Comparison of ENCODE assay signal across 10 cellular contexts in genomic region chr11:105100206-105100605, GRCh38. TPM values are rescaled to one million over a fixed set of nuclear protein-coding genes. Genes with fewer than 3 reads are reported as not detected.
DNase-seq lines count a peak whose midpoint lies in the region; ATAC-seq, FAIRE-seq and TF ChIP-seq lines count a peak whose summit lies in the region.
"Had no signal": no experiment of that assay in that cellular context is flagged by ENCODE, and none has a peak within 500 bp of the region (broad histone marks: within the 10 kb centered on the region; RNA-seq: fewer than 3 reads in every experiment).

No MANE protein-coding gene starts in this region.

- H3K4me3 ChIP-seq in small intestine (ENCODE audit: low read depth in 1 of 2, low read length in 2 of 2) (no peak overlapping the region), colonic mucosa (no peak overlapping the region)

- FAIRE-seq in small intestine (lab: Jason Lieb, UNC), result no peak

- no peak overlapping the region for H3K9ac ChIP-seq in colonic mucosa (ENCODE audit: low read depth in 2 of 2, low read length in 2 of 2)

- peaks cover under 1 to 3% (median 2%) of the 10 kb centered on the region in 3 donors for H3K9me3 Mint-ChIP-seq in T-cell
- H3K9me3 Mint-ChIP-seq in dendritic cell treated with granulocyte-macrophage colony-stimulating factor and Interleukin-4, amounts not matched to agents 40 ng/mL and 50 ng/mL, for 4 days, result peaks cover 8% of the 10 kb centered on the region

- no peaks in the 10 kb centered on the region for H3K4me1 ChIP-seq in small intestine (ENCODE audit: control insufficient read depth in 2 of 2, insufficient read depth in 1 of 2, low read depth in 1 of 2, low read length in 1 of 2)
- no peaks in the 10 kb centered on the region for H3K4me1 ChIP-seq in colonic mucosa

- WGBS in small intestine, 3 donors, result 59 to 81% (median 61%) methylated on average over 7 of the region's 7 CpGs

- H3K27me3 Mint-ChIP-seq in T-cell, result no peaks in the 10 kb centered on the region
- no peaks in the 10 kb centered on the region for H3K27me3 Mint-ChIP-seq in dendritic cell treated with granulocyte-macrophage colony-stimulating factor and Interleukin-4, amounts not matched to agents 40 ng/mL and 50 ng/mL, for 4 days

- peak overlapping the region; percentile 79 to 95 for H3K27ac Mint-ChIP-seq in T-cell
- H3K27ac Mint-ChIP-seq in dendritic cell treated with granulocyte-macrophage colony-stimulating factor and Interleukin-4, amounts not matched to agents 40 ng/mL and 50 ng/mL, for 4 days, result peak overlapping the region; percentile 60

- TF ChIP-seq CTCF in colonic mucosa (IDR thresholded peaks at IDR 0.05), result no peak

- no peaks in the 10 kb centered on the region for H3K36me3 Mint-ChIP-seq in T-cell
- no peaks in the 10 kb centered on the region for H3K36me3 Mint-ChIP-seq in dendritic cell treated with granulocyte-macrophage colony-stimulating factor and Interleukin-4, amounts not matched to agents 40 ng/mL and 50 ng/mL, for 4 days (ENCODE audit: low read depth)

- intact Hi-C loops in dendritic cell treated with granulocyte-macrophage colony-stimulating factor and Interleukin-4, amounts not matched to agents 40 ng/mL and 50 ng/mL, for 4 days (cut with micrococcal nuclease), result no loop called here
- intact Hi-C loops in colonic mucosa (cut with DNase I), result no loop called here

- H3K9me3 ChIP-seq in small intestine (ENCODE audit: control insufficient read depth, low read depth), result no peaks in the 10 kb centered on the region
- no peaks in the 10 kb centered on the region for H3K9me3 ChIP-seq in colonic mucosa

- ATAC-seq in T-cell (replicated peaks in 1 of 4) (peak; percentile 78 to 86 (median 82)), GM18907 (IDR thresholded peaks at IDR 0.05; ENCODE audit: unreplicated experiment) (no peak)

- DNase-seq in activated naive CD4-positive, alpha-beta T cell treated with Interleukin-2 at 50 U/mL for 16 hours, result peak; percentile 21
- DNase-seq in activated naive CD4-positive, alpha-beta T cell treated with anti-CD3 and anti-CD28 coated beads, Interleukin-2, amount 50 U/mL, for 16 hours, result no peak
- DNase-seq in T-cell, result peak in 1 of 34 experiments; percentile 8
- DNase-seq in small intestine, result peak; percentile 19
- DNase-seq in H4 (ENCODE audit: low spot score), result no peak
- no peak for DNase-seq in colonic mucosa
- DNase-seq: stimulated activated naive CD4-positive, alpha-beta T cell treated with Interleukin-2 at 50 U/mL for 16 hours had no signal

- no peaks in the 10 kb centered on the region for H3K36me3 ChIP-seq in small intestine (ENCODE audit: control insufficient read depth in 2 of 2, insufficient read depth in 2 of 2, low read length in 2 of 2)
- H3K36me3 ChIP-seq in colonic mucosa, result no peaks in the 10 kb centered on the region

- H3K27me3 ChIP-seq in small intestine (ENCODE audit: control insufficient read depth in 2 of 2, insufficient read depth in 2 of 2, low read length in 2 of 2) (no peaks in the 10 kb centered on the region), colonic mucosa (no peaks in the 10 kb centered on the region)

- H3K27ac ChIP-seq in small intestine (ENCODE audit: low read depth in 1 of 2, low read length in 1 of 2) (peak overlapping the region in 1 of 2 donors; percentile 72), colonic mucosa (no peak overlapping the region)

- CTCF ChIA-PET in T-cell (lab: Charles Lee), result interaction anchor here in 1 of 2 donors (0.6 kb wide), 1 partner anchor 382 kb away, joined by 4 read pairs; no protein-coding TSS in a partner anchor

- POLR2A ChIA-PET in T-cell (lab: Charles Lee), result no interaction called here

- H3K4me1 Mint-ChIP-seq in T-cell, result peaks cover 27 to 43% (median 38%) of the 10 kb centered on the region in 3 donors
- peaks cover 30% of the 10 kb centered on the region for H3K4me1 Mint-ChIP-seq in dendritic cell treated with granulocyte-macrophage colony-stimulating factor and Interleukin-4, amounts not matched to agents 40 ng/mL and 50 ng/mL, for 4 days (ENCODE audit: low read depth)

- peak overlapping the region; percentile 70 to 74 (median 71) for H3K4me3 Mint-ChIP-seq in T-cell
- H3K4me3 Mint-ChIP-seq in dendritic cell treated with granulocyte-macrophage colony-stimulating factor and Interleukin-4, amounts not matched to agents 40 ng/mL and 50 ng/mL, for 4 days, result no peak overlapping the region

RNA-seq across cellular contexts. Expression of gene CARD18, which starts 39.4 kb away (rescaled TPM):
- not detected for total RNA-seq in T-cell
- polyA plus RNA-seq in small intestine, result not detected
- not detected in 2 replicates for total RNA-seq in H4 (2014; rRNA removed; shearing (Covaris generic))
- total RNA-seq in colonic mucosa, result not detected
- total RNA-seq: SK-MEL-5 had no signal

RNA-seq across cellular contexts. Expression of gene CARD16, which starts 55.1 kb away (rescaled TPM):
- total RNA-seq in T-cell (10 to 100 TPM; 39.0 to 52.3 (median 44.9) TPM), colonic mucosa (10 to 100 TPM; 35.9 to 40.2 TPM)
- polyA plus RNA-seq in small intestine, result 100 to 1,000 TPM in 1 of 3 donors, 10 to 100 TPM in 2; 67.3 to 145 (median 73.8) TPM
- 80.6 and 105 TPM in 2 replicates for total RNA-seq in H4 (2014; rRNA removed; shearing (Covaris generic))

Comparison
In these comparisons a context has a peak if more than half of its experiments do, and no peak if none do; other contexts are left out.
1. DNase-seq: peak in activated naive CD4-positive, alpha-beta T cell treated with Interleukin-2 at 50 U/mL for 16 hours (single experiment) and small intestine (single experiment); none in activated naive CD4-positive, alpha-beta T cell treated with anti-CD3 and anti-CD28 coated beads, Interleukin-2, amount 50 U/mL, for 16 hours (single experiment), H4 (single experiment) and colonic mucosa (single experiment).